Comparison of ENCODE assay signal across 20 cellular contexts in genomic region chr2:219281588-219281987, GRCh38. TPM values are rescaled to one million over a fixed set of nuclear protein-coding genes. Genes with fewer than 3 reads are reported as not detected.
DNase-seq lines count a peak whose midpoint lies in the region; ATAC-seq, FAIRE-seq and TF ChIP-seq lines count a peak whose summit lies in the region.
"Had no signal": no experiment of that assay in that cellular context is flagged by ENCODE, and none has a peak within 500 bp of the region (broad histone marks: within the 10 kb centered on the region; RNA-seq: fewer than 3 reads in every experiment).

No MANE protein-coding gene starts in this region.

- H2BK5ac ChIP-seq in H9 (ENCODE audit: insufficient read length, low read length): no peak overlapping the region

- H3K4ac ChIP-seq in H9 (ENCODE audit: low read depth, low read length): no peak overlapping the region

- peak overlapping the region; percentile 34 for H3K27ac Mint-ChIP-seq in activated T-cell treated with anti-CD3 and anti-CD28 coated beads, Interleukin-2, amount 50 U/mL, for 24 hours
- H3K27ac Mint-ChIP-seq in memory B cell: peak overlapping the region; percentile 97
- H3K27ac Mint-ChIP-seq in H9: no peak overlapping the region

- H4K20me1 ChIP-seq in K562 (replicated peaks; ENCODE audit: control insufficient read depth, insufficient read depth, low read length): no peaks in the 10 kb centered on the region
- no peaks in the 10 kb centered on the region for H4K20me1 ChIP-seq in H9 (ENCODE audit: control insufficient read depth, insufficient read depth, insufficient read length)

- ATAC-seq in activated T-cell treated with anti-CD3 and anti-CD28 coated beads, Interleukin-2, amount 50 U/mL, for 4 hours: no peak
- ATAC-seq in K562: no peak
- ATAC-seq in memory B cell (ENCODE audit: low read depth): no peak
- ATAC-seq: left ventricle myocardium superior had no signal

- H2AFZ ChIP-seq in K562 (ENCODE audit: low read depth, low read length) (peak overlapping the region; percentile 67), H9 (ENCODE audit: low read length) (no peak overlapping the region)

- no peak overlapping the region for H3K4me3 ChIP-seq in K562
- H3K4me3 ChIP-seq in tibial artery: no peak overlapping the region
- H3K4me3 ChIP-seq in SJCRH30: no peak overlapping the region
- H3K4me3 ChIP-seq: Peyer's patch, thyroid gland had no signal

- BruUV-seq in K562 (replicated peaks; lab: Mats Ljungman, UMichigan): no TSS peak

- TF ChIP-seq POLR2A in K562 (conservative IDR thresholded peaks at IDR 0.05): no peak

- POLR2A ChIA-PET in K562 (lab: Yijun Ruan, JAX): interaction anchor here (0.6 to 1.3 kb wide), 3 partner anchors 36 to 42 kb away, joined by 3 to 7 read pairs (median 3); partner anchors contain the start of genes GLB1L and STK16

- H3K9me3 Mint-ChIP-seq in activated T-cell treated with anti-CD3 and anti-CD28 coated beads, Interleukin-2, amount 50 U/mL, for 24 hours: no peaks in the 10 kb centered on the region
- no peaks in the 10 kb centered on the region for H3K9me3 Mint-ChIP-seq in activated T-cell treated with anti-CD3 and anti-CD28 coated beads, Interleukin-2, amount 50 U/mL, for 4 hours
- H3K9me3 Mint-ChIP-seq in memory B cell (no peaks in the 10 kb centered on the region), H9 (no peaks in the 10 kb centered on the region)

- no peak overlapping the region for H3K18ac ChIP-seq in H9 (ENCODE audit: insufficient read length, low read depth, low read length)

- no peak overlapping the region for H3T11ph ChIP-seq in H9 (ENCODE audit: low read length)

- H3K9me1 ChIP-seq in K562 (ENCODE audit: control insufficient read depth, insufficient read depth, low read length): peaks cover 5% of the 10 kb centered on the region

- H3K36me3 ChIP-seq in K562 (ENCODE audit: control insufficient read depth, insufficient read depth, low read length) (no peaks in the 10 kb centered on the region), tibial artery (peaks cover 40 to 62% (median 59%) of the 10 kb centered on the region in 3 donors), SJCRH30 (no peaks in the 10 kb centered on the region)

- no peak for TF ChIP-seq CTCF in K562 (IDR thresholded peaks at IDR 0.05 in 2 of 3, conservative IDR thresholded peaks at IDR 0.05 in 1 of 3; ENCODE audit: insufficient read depth in 2 of 3, low read depth in 1 of 3, low read length in 3 of 3)
- no peak for TF ChIP-seq CTCF in tibial artery (IDR thresholded peaks at IDR 0.05)
- TF ChIP-seq CTCF in H9 (conservative IDR thresholded peaks at IDR 0.05): no peak

- H3K27me3 ChIP-seq in K562 (ENCODE audit: control insufficient read depth in 2 of 2, insufficient read depth in 2 of 2, low read length in 2 of 2): no peaks in the 10 kb centered on the region
- H3K27me3 ChIP-seq in tibial artery: no peaks in the 10 kb centered on the region
- H3K27me3 ChIP-seq in SJCRH30: no peaks in the 10 kb centered on the region
- H3K27me3 ChIP-seq in H9 (ENCODE audit: insufficient read depth, low read length): no peaks in the 10 kb centered on the region
- H3K27me3 ChIP-seq: Peyer's patch, thyroid gland had no signal

- peaks cover 52 to 75% of the 10 kb centered on the region in 2 experiments for H3K4me1 ChIP-seq in K562 (replicated peaks in 1 of 2; ENCODE audit: control insufficient read depth in 2 of 2, insufficient read depth in 2 of 2, low read length in 2 of 2)
- peaks cover 0 to 67% (median 43%) of the 10 kb centered on the region in 4 donors for H3K4me1 ChIP-seq in tibial artery
- peaks cover 15% of the 10 kb centered on the region for H3K4me1 ChIP-seq in SJCRH30
- H3K4me1 ChIP-seq in H9 (ENCODE audit: insufficient read depth, low read length): no peaks in the 10 kb centered on the region; the same call in 1 of the 2 replicates

- H3K79me1 ChIP-seq in H9 (ENCODE audit: insufficient read depth, low read depth, low read length, poor library complexity, severe bottlenecking): no peaks in the 10 kb centered on the region

- H3K4me2 ChIP-seq in K562 (ENCODE audit: insufficient read depth, low read length) (peak overlapping the region; percentile 9; the same call in 1 of the 2 replicates), H9 (ENCODE audit: insufficient read depth, insufficient read length, low read length) (no peak overlapping the region)

- no peak overlapping the region for H4K91ac ChIP-seq in H9 (ENCODE audit: insufficient read length, low read depth, low read length)

- no peak for TF ChIP-seq EP300 in K562 (IDR thresholded peaks at IDR 0.05; ENCODE audit: low read length)

- no peak for FAIRE-seq in K562 (lab: Jason Lieb, UNC)
- FAIRE-seq: A204.1, GM12892 had no signal

- no peak overlapping the region for H2AK5ac ChIP-seq in H9 (ENCODE audit: insufficient read length, low read length)

- no peak overlapping the region for H3K56ac ChIP-seq in H9 (ENCODE audit: insufficient read length, low read depth, low read length)

- no peak overlapping the region for H2BK12ac ChIP-seq in H9 (ENCODE audit: insufficient read length, low read depth, low read length)

- H3K4me3 Mint-ChIP-seq in activated T-cell treated with anti-CD3 and anti-CD28 coated beads, Interleukin-2, amount 50 U/mL, for 24 hours: no peak overlapping the region
- H3K4me3 Mint-ChIP-seq in activated T-cell treated with anti-CD3 and anti-CD28 coated beads, Interleukin-2, amount 50 U/mL, for 4 hours: no peak overlapping the region
- no peak overlapping the region for H3K4me3 Mint-ChIP-seq in memory B cell
- H3K4me3 Mint-ChIP-seq in H9: no peak overlapping the region; a peak in 1 of 5 replicates

- peaks cover 12% of the 10 kb centered on the region for H3K23me2 ChIP-seq in H9 (ENCODE audit: insufficient read length, low read depth, low read length, poor library complexity, severe bottlenecking)

- no peak for TF ChIP-seq RAD21 in K562 (CRISPR knock-in tag; conservative IDR thresholded peaks at IDR 0.05 in 1 of 2, IDR thresholded peaks at IDR 0.05 in 1 of 2)

- H3K9me3 ChIP-seq in K562 (replicated peaks; ENCODE audit: control insufficient read depth, insufficient read depth, low read depth, low read length): no peaks in the 10 kb centered on the region
- no peaks in the 10 kb centered on the region for H3K9me3 ChIP-seq in tibial artery
- H3K9me3 ChIP-seq in SJCRH30 (replicated peaks): no peaks in the 10 kb centered on the region
- H3K9me3 ChIP-seq in H9 (ENCODE audit: control insufficient read depth, low read depth, low read length): no peaks in the 10 kb centered on the region
- H3K9me3 ChIP-seq: Peyer's patch, thyroid gland had no signal

- H2BK120ac ChIP-seq in H9 (ENCODE audit: low read depth, low read length, poor library complexity, severe bottlenecking): no peak overlapping the region

- H3K36me3 Mint-ChIP-seq in activated T-cell treated with anti-CD3 and anti-CD28 coated beads, Interleukin-2, amount 50 U/mL, for 24 hours (ENCODE audit: low read depth): peaks cover 56% of the 10 kb centered on the region
- H3K36me3 Mint-ChIP-seq in activated T-cell treated with anti-CD3 and anti-CD28 coated beads, Interleukin-2, amount 50 U/mL, for 4 hours (ENCODE audit: insufficient read depth): peaks cover 25% of the 10 kb centered on the region
- peaks cover 15% of the 10 kb centered on the region for H3K36me3 Mint-ChIP-seq in memory B cell
- H3K36me3 Mint-ChIP-seq in H9 (ENCODE audit: insufficient read depth in 1 of 3, low read depth in 3 of 3): peaks cover 4 to 34% (median 17%) of the 10 kb centered on the region in 3 experiments; a peak in 6 of 7 replicates

- WGBS in K562 (ENCODE audit: insufficient coverage, low coverage, missing lambda C conversion rate): 44% methylated on average over 8 of the region's 8 CpGs
- no CpG with 5 or more reads among the region's 8 CpGs for WGBS in H9 (ENCODE audit: extremely low coverage, insufficient read length, low lambda C conversion rate)

- in situ Hi-C loops in K562 (cut with MboI): no loop called here

- CTCF ChIA-PET in K562 (lab: Yijun Ruan, JAX; ENCODE audit: low intra/inter-chr PET ratio): no interaction called here

- no peak overlapping the region for H4K8ac ChIP-seq in H9 (replicated peaks; ENCODE audit: insufficient read length, low read depth, low read length)

- peak overlapping the region; percentile 48 to 75; a peak in 3 of 4 replicates for H3K9ac ChIP-seq in K562 (ENCODE audit: insufficient read depth in 1 of 2, low read depth in 2 of 2, low read length in 2 of 2)
- no peak overlapping the region for H3K9ac ChIP-seq in H9 (ENCODE audit: extremely low read depth, insufficient read length, low read length)

- no peak overlapping the region for H3K23ac ChIP-seq in H9 (ENCODE audit: insufficient read length, low read depth, low read length)

- H2BK15ac ChIP-seq in H9 (ENCODE audit: low read depth, low read length): no peak overlapping the region

- H2BK20ac ChIP-seq in H9 (ENCODE audit: low read depth, low read length, poor library complexity, severe bottlenecking): no peak overlapping the region

- intact Hi-C loops in K562 (cut with micrococcal nuclease): no loop called here
- intact Hi-C loops in tibial artery (cut with DNase I; ENCODE audit: low total_unique reads): no loop called here

- no peak overlapping the region for H4K5ac ChIP-seq in H9 (ENCODE audit: insufficient read length, low read depth, low read length)

- no peak overlapping the region for H3K14ac ChIP-seq in H9 (ENCODE audit: insufficient read depth, low read length)

- no peak for DNase-seq in activated T-cell treated with anti-CD3 and anti-CD28 coated beads, Interleukin-2, amount 50 U/mL, for 24 hours
- DNase-seq in activated T-cell treated with anti-CD3 and anti-CD28 coated beads, Interleukin-2, amount 50 U/mL, for 4 hours: no peak
- peak in 1 of 4 experiments; percentile 42 for DNase-seq in K562 (ENCODE audit: extremely low read depth in 1 of 4, low spot score in 3 of 4)
- no peak for DNase-seq in memory B cell (ENCODE audit: low spot score in 2 of 2)
- no peak for DNase-seq in tibial artery
- DNase-seq in SJCRH30: no peak
- DNase-seq in H9: no peak
- no peak for DNase-seq in RPMI8226
- DNase-seq: activated gamma-delta T cell, GDM1, KG1, left ventricle myocardium superior, NCI-H1092, NCI-H2171, Peyer's patch, thyroid gland had no signal

- H3K27me3 Mint-ChIP-seq in activated T-cell treated with anti-CD3 and anti-CD28 coated beads, Interleukin-2, amount 50 U/mL, for 24 hours: no peaks in the 10 kb centered on the region
- H3K27me3 Mint-ChIP-seq in activated T-cell treated with anti-CD3 and anti-CD28 coated beads, Interleukin-2, amount 50 U/mL, for 4 hours (ENCODE audit: low read depth): no peaks in the 10 kb centered on the region
- H3K27me3 Mint-ChIP-seq in memory B cell (no peaks in the 10 kb centered on the region), H9 (ENCODE audit: low read depth) (peaks cover 2% of the 10 kb centered on the region)

- peaks cover 45% of the 10 kb centered on the region for H3K4me1 Mint-ChIP-seq in activated T-cell treated with anti-CD3 and anti-CD28 coated beads, Interleukin-2, amount 50 U/mL, for 24 hours (ENCODE audit: low read depth)
- peaks cover 47% of the 10 kb centered on the region for H3K4me1 Mint-ChIP-seq in activated T-cell treated with anti-CD3 and anti-CD28 coated beads, Interleukin-2, amount 50 U/mL, for 4 hours (ENCODE audit: low read depth)
- H3K4me1 Mint-ChIP-seq in memory B cell: peaks cover 35% of the 10 kb centered on the region
- peaks cover 34 to 41% of the 10 kb centered on the region in 2 experiments for H3K4me1 Mint-ChIP-seq in H9

- H3K79me2 ChIP-seq in K562 (ENCODE audit: control insufficient read depth, insufficient read depth, low read length) (no peaks in the 10 kb centered on the region), H9 (ENCODE audit: insufficient read depth, low read length) (no peaks in the 10 kb centered on the region)

- H3K27ac ChIP-seq in K562 (ENCODE audit: extremely low read depth, low read depth, low read length) (no peak overlapping the region; the same call in 2 of the 3 replicates), tibial artery (peak overlapping the region; percentile 48 to 98), SJCRH30 (no peak overlapping the region), H9 (ENCODE audit: insufficient read length, low read depth, low read length) (no peak overlapping the region)
- H3K27ac ChIP-seq: Peyer's patch, thyroid gland, VCaP had no signal

RNA-seq across cellular contexts. Expression of gene DNAJB2, which starts 2.4 kb away (rescaled TPM):
- total RNA-seq in activated T-cell treated with anti-CD3 and anti-CD28 coated beads, Interleukin-2, amount 50 U/mL, for 4 hours: 10 to 100 TPM; 28.2 to 33.9 (median 30.9) TPM
- 11.1 and 15.9 TPM in 2 replicates for total RNA-seq in K562 (2011; cell fraction: chromatin; rRNA removed; ENCODE audit: low replicate concordance)
- 9.1 and 10.3 TPM in 2 replicates for total RNA-seq in K562 (2011; cell fraction: nucleolus; rRNA removed)
- 7.7 and 9.6 TPM in 2 replicates for total RNA-seq in K562 (2011; cell fraction: nucleoplasm; rRNA removed)
- total RNA-seq in K562 (2014; rRNA removed): 1.6 and 1.7 TPM in 2 replicates
- 0.99 and 1.1 TPM in 2 replicates for total RNA-seq in K562 (2014; rRNA removed; fragmentation: Illumina TruSeq; extraction: Trizol)
- total RNA-seq in K562 (2015; rRNA removed; fragmentation: Illumina TruSeq; extraction: Trizol): 1.7 and 2.1 TPM in 2 replicates
- 2.5 and 2.8 TPM in 2 replicates for total RNA-seq in K562 (2021)
- 2.6 and 8.2 TPM in 2 replicates for polyA plus RNA-seq in K562 (2011; rRNA removed)
- polyA plus RNA-seq in K562 (2011; cell fraction: cytosol; rRNA removed): 3.7 and 7.3 TPM in 2 replicates
- polyA plus RNA-seq in K562 (2011; cell fraction: nucleus; rRNA removed): 9.3 and 20.5 TPM in 2 replicates
- polyA plus RNA-seq in K562 (2012): 5.0 and 8.5 TPM in 2 replicates
- polyA plus RNA-seq in K562 (2014; fragmentation: Illumina TruSeq; extraction: Trizol): 1.8 and 2.2 TPM in 2 replicates
- polyA plus RNA-seq in K562 (2014; fragmentation: Nextera tagmentation; extraction: Ambion mirVana): under 1 TPM in 1 of 2 experiments, not detected in 1; 0.08 TPM
- polyA plus RNA-seq in K562 (2014; rRNA removed): 3.0 and 3.9 TPM in 2 replicates
- polyA minus RNA-seq in K562 (2011; rRNA and poly(A)+ RNA removed): 2.0 and 4.1 TPM in 2 replicates
- polyA minus RNA-seq in K562 (2011; cell fraction: cytosol; rRNA and poly(A)+ RNA removed): 3.9 and 4.7 TPM in 2 replicates
- 3.4 and 10.0 TPM in 2 replicates for polyA minus RNA-seq in K562 (2011; cell fraction: nucleus; rRNA and poly(A)+ RNA removed)
- total RNA-seq in SJCRH30 (2014; rRNA removed; shearing (Covaris generic)): 16.8 and 19.4 TPM in 2 replicates
- 32.0 and 34.1 TPM in 2 replicates for total RNA-seq in H9 (2021)

RNA-seq across cellular contexts. Expression of gene PTPRN, which starts 27.6 kb away (rescaled TPM):
- total RNA-seq in activated T-cell treated with anti-CD3 and anti-CD28 coated beads, Interleukin-2, amount 50 U/mL, for 4 hours: under 1 TPM in 1 of 3 donors, not detected in 2; 0.19 TPM
- 7.3 and 20.4 TPM in 2 replicates for total RNA-seq in K562 (2011; cell fraction: chromatin; rRNA removed; ENCODE audit: low replicate concordance)
- total RNA-seq in K562 (2011; cell fraction: nucleolus; rRNA removed): 5.5 and 20.2 TPM in 2 replicates
- 6.1 and 11.5 TPM in 2 replicates for total RNA-seq in K562 (2011; cell fraction: nucleoplasm; rRNA removed)
- total RNA-seq in K562 (2014; rRNA removed) (0.45 and 0.53 TPM in 2 replicates), K562 (2014; rRNA removed; fragmentation: Illumina TruSeq; extraction: Trizol) (0.03 and 0.25 TPM in 2 replicates), K562 (2015; rRNA removed; fragmentation: Illumina TruSeq; extraction: Trizol) (0.23 and 0.40 TPM in 2 replicates), K562 (2021) (0.67 and 0.71 TPM in 2 replicates), H9 (2021) (6.3 and 6.5 TPM in 2 replicates)
- polyA plus RNA-seq in K562 (2011; rRNA removed) (1.2 and 2.4 TPM in 2 replicates), K562 (2014; fragmentation: Illumina TruSeq; extraction: Trizol) (0.30 and 0.93 TPM in 2 replicates), K562 (2014; fragmentation: Nextera tagmentation; extraction: Ambion mirVana) (under 1 TPM in 1 of 2 experiments, not detected in 1; 0.15 TPM), K562 (2014; rRNA removed) (0.98 and 1.3 TPM in 2 replicates)
- 1.2 and 6.3 TPM in 2 replicates for polyA plus RNA-seq in K562 (2011; cell fraction: cytosol; rRNA removed)
- polyA plus RNA-seq in K562 (2011; cell fraction: nucleus; rRNA removed): 3.5 and 11.2 TPM in 2 replicates
- polyA plus RNA-seq in K562 (2012): 1.2 and 1.7 TPM in 2 replicates
- polyA minus RNA-seq in K562 (2011; rRNA and poly(A)+ RNA removed): 0.90 and 1.6 TPM in 2 replicates
- 3.7 and 5.7 TPM in 2 replicates for polyA minus RNA-seq in K562 (2011; cell fraction: cytosol; rRNA and poly(A)+ RNA removed)
- polyA minus RNA-seq in K562 (2011; cell fraction: nucleus; rRNA and poly(A)+ RNA removed): 0.67 and 3.2 TPM in 2 replicates
- not detected in 2 replicates for total RNA-seq in SJCRH30 (2014; rRNA removed; shearing (Covaris generic))
- total RNA-seq: left ventricle myocardium superior had no signal

RNA-seq across cellular contexts. Expression of gene TUBA4A, which starts 27.9 kb away (rescaled TPM):
- total RNA-seq in activated T-cell treated with anti-CD3 and anti-CD28 coated beads, Interleukin-2, amount 50 U/mL, for 4 hours: 100 to 1,000 TPM; 167 to 201 (median 190) TPM
- 31.2 and 48.4 TPM in 2 replicates for total RNA-seq in K562 (2011; cell fraction: chromatin; rRNA removed; ENCODE audit: low replicate concordance)
- total RNA-seq in K562 (2011; cell fraction: nucleolus; rRNA removed): 21.7 and 30.7 TPM in 2 replicates
- 25.6 and 26.8 TPM in 2 replicates for total RNA-seq in K562 (2011; cell fraction: nucleoplasm; rRNA removed)
- 32.8 and 47.0 TPM in 2 replicates for total RNA-seq in K562 (2014; rRNA removed)
- total RNA-seq in K562 (2014; rRNA removed; fragmentation: Illumina TruSeq; extraction: Trizol): 30.0 and 32.1 TPM in 2 replicates
- 25.1 and 26.9 TPM in 2 replicates for total RNA-seq in K562 (2015; rRNA removed; fragmentation: Illumina TruSeq; extraction: Trizol)
- total RNA-seq in K562 (2021): 52.4 and 57.6 TPM in 2 replicates
- polyA plus RNA-seq in K562 (2011; rRNA removed): 48.6 and 71.9 TPM in 2 replicates
- 91.8 and 167 TPM in 2 replicates for polyA plus RNA-seq in K562 (2011; cell fraction: cytosol; rRNA removed)
- polyA plus RNA-seq in K562 (2011; cell fraction: nucleus; rRNA removed): 89.0 and 90.1 TPM in 2 replicates
- polyA plus RNA-seq in K562 (2012): 60.3 and 69.5 TPM in 2 replicates
- 126 and 174 TPM in 2 replicates for polyA plus RNA-seq in K562 (2014; fragmentation: Illumina TruSeq; extraction: Trizol)
- polyA plus RNA-seq in K562 (2014; fragmentation: Nextera tagmentation; extraction: Ambion mirVana): 10 to 100 TPM; 31.5 to 60.0 TPM
- 42.4 and 48.9 TPM in 2 replicates for polyA plus RNA-seq in K562 (2014; rRNA removed)
- 19.6 and 23.6 TPM in 2 replicates for polyA minus RNA-seq in K562 (2011; rRNA and poly(A)+ RNA removed)
- polyA minus RNA-seq in K562 (2011; cell fraction: cytosol; rRNA and poly(A)+ RNA removed): 25.1 and 27.8 TPM in 2 replicates
- 12.7 and 18.3 TPM in 2 replicates for polyA minus RNA-seq in K562 (2011; cell fraction: nucleus; rRNA and poly(A)+ RNA removed)
- 188 and 197 TPM in 2 replicates for total RNA-seq in SJCRH30 (2014; rRNA removed; shearing (Covaris generic))
- total RNA-seq in H9 (2021): 25.5 and 27.2 TPM in 2 replicates

RNA-seq across cellular contexts. Expression of gene TUBA4B, which starts 28.5 kb away (rescaled TPM):
- not detected for total RNA-seq in activated T-cell treated with anti-CD3 and anti-CD28 coated beads, Interleukin-2, amount 50 U/mL, for 4 hours
- not detected in 2 replicates for total RNA-seq in K562 (2011; cell fraction: chromatin; rRNA removed; ENCODE audit: low replicate concordance)
- total RNA-seq in K562 (2011; cell fraction: nucleolus; rRNA removed): not detected in 2 replicates
- not detected in 2 replicates for total RNA-seq in K562 (2011; cell fraction: nucleoplasm; rRNA removed)
- total RNA-seq in K562 (2014; rRNA removed) (not detected in 2 replicates), K562 (2014; rRNA removed; fragmentation: Illumina TruSeq; extraction: Trizol) (not detected in 2 replicates), K562 (2015; rRNA removed; fragmentation: Illumina TruSeq; extraction: Trizol) (not detected in 2 replicates), K562 (2021) (not detected in 2 replicates), H9 (2021) (not detected in 2 replicates)
- polyA plus RNA-seq in K562 (2011; rRNA removed) (not detected in 2 replicates), K562 (2014; fragmentation: Illumina TruSeq; extraction: Trizol) (not detected in 2 replicates), K562 (2014; fragmentation: Nextera tagmentation; extraction: Ambion mirVana) (under 1 TPM in 1 of 2 experiments, not detected in 1; 0.04 TPM), K562 (2014; rRNA removed) (not detected in 2 replicates)
- not detected in 2 replicates for polyA plus RNA-seq in K562 (2011; cell fraction: cytosol; rRNA removed)
- not detected in 2 replicates for polyA plus RNA-seq in K562 (2011; cell fraction: nucleus; rRNA removed)
- polyA plus RNA-seq in K562 (2012): 0.05 TPM in 1 of 2 replicates, not detected in the other
- not detected in 2 replicates for polyA minus RNA-seq in K562 (2011; rRNA and poly(A)+ RNA removed)
- not detected in 2 replicates for polyA minus RNA-seq in K562 (2011; cell fraction: cytosol; rRNA and poly(A)+ RNA removed)
- polyA minus RNA-seq in K562 (2011; cell fraction: nucleus; rRNA and poly(A)+ RNA removed): not detected in 2 replicates
- total RNA-seq in SJCRH30 (2014; rRNA removed; shearing (Covaris generic)): 0.08 TPM in 1 of 2 replicates, not detected in the other
- total RNA-seq: activated CD8-positive, alpha-beta memory T cell treated with anti-CD3 and anti-CD28 coated beads for 36 hours; left ventricle myocardium superior; Peyer's patch; thyroid gland had no signal

RNA-seq across cellular contexts. Expression of gene STK16, which starts 36.3 kb away (rescaled TPM):
- 10 to 100 TPM; 19.1 to 21.3 (median 21.0) TPM for total RNA-seq in activated T-cell treated with anti-CD3 and anti-CD28 coated beads, Interleukin-2, amount 50 U/mL, for 4 hours
- 42.8 and 94.2 TPM in 2 replicates for total RNA-seq in K562 (2011; cell fraction: chromatin; rRNA removed; ENCODE audit: low replicate concordance)
- total RNA-seq in K562 (2011; cell fraction: nucleolus; rRNA removed): 52.6 and 59.7 TPM in 2 replicates
- 43.8 and 46.6 TPM in 2 replicates for total RNA-seq in K562 (2011; cell fraction: nucleoplasm; rRNA removed)
- total RNA-seq in K562 (2014; rRNA removed): 5.4 and 9.9 TPM in 2 replicates
- total RNA-seq in K562 (2014; rRNA removed; fragmentation: Illumina TruSeq; extraction: Trizol): 13.1 and 17.8 TPM in 2 replicates
- 16.4 and 16.9 TPM in 2 replicates for total RNA-seq in K562 (2015; rRNA removed; fragmentation: Illumina TruSeq; extraction: Trizol)
- total RNA-seq in K562 (2021): 18.2 and 19.8 TPM in 2 replicates
- 34.6 and 41.4 TPM in 2 replicates for polyA plus RNA-seq in K562 (2011; rRNA removed)
- 57.6 and 64.0 TPM in 2 replicates for polyA plus RNA-seq in K562 (2011; cell fraction: cytosol; rRNA removed)
- polyA plus RNA-seq in K562 (2011; cell fraction: nucleus; rRNA removed): 72.9 and 74.0 TPM in 2 replicates
- 17.4 and 29.3 TPM in 2 replicates for polyA plus RNA-seq in K562 (2012)
- polyA plus RNA-seq in K562 (2014; fragmentation: Illumina TruSeq; extraction: Trizol): 33.8 and 36.2 TPM in 2 replicates
- 10 to 100 TPM in 1 of 2 experiments, 1 to 10 TPM in 1; 5.6 to 12.9 TPM for polyA plus RNA-seq in K562 (2014; fragmentation: Nextera tagmentation; extraction: Ambion mirVana)
- 21.0 and 24.6 TPM in 2 replicates for polyA plus RNA-seq in K562 (2014; rRNA removed)
- 26.1 and 28.4 TPM in 2 replicates for polyA minus RNA-seq in K562 (2011; rRNA and poly(A)+ RNA removed)
- polyA minus RNA-seq in K562 (2011; cell fraction: cytosol; rRNA and poly(A)+ RNA removed): 12.9 and 18.8 TPM in 2 replicates
- polyA minus RNA-seq in K562 (2011; cell fraction: nucleus; rRNA and poly(A)+ RNA removed): 40.4 and 52.2 TPM in 2 replicates
- total RNA-seq in SJCRH30 (2014; rRNA removed; shearing (Covaris generic)): 11.0 and 12.7 TPM in 2 replicates
- 21.6 and 22.4 TPM in 2 replicates for total RNA-seq in H9 (2021)

Comparison
In these comparisons a context has a peak if more than half of its experiments do, and no peak if none do; other contexts are left out.
1. H3K27ac Mint-ChIP-seq: peak in activated T-cell treated with anti-CD3 and anti-CD28 coated beads, Interleukin-2, amount 50 U/mL, for 24 hours (single experiment) and memory B cell (single experiment); none in H9 (0 of 3).
2. H3K27ac ChIP-seq: peak in tibial artery (2 of 2); none in K562 (single experiment), SJCRH30 (single experiment) and H9 (single experiment).